Comparison of ENCODE assay signal across 12 cellular contexts in the genomic region with DNA sequence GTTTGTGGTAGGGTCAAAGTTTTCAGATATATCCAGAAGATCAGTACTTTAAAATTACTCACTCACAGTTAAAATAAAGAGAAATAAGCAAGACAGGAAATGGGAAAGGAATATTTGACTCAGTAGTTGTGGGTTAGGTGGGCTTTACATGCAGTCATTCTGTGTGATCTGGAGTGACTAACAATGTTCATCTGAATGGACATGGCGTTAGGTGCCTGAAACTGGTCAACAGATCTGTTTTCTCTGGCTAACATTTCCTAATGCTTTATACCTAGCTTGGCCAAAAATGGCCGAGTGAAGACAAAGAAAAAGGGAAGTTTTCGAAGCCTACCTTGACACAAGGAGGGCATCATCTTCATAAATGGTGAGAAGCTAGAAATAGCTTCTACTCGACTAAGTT.
DNase-seq lines count a peak whose midpoint lies in the region; ATAC-seq lines count a peak whose summit lies in the region.
"Had no signal": no experiment of that assay in that cellular context is flagged by ENCODE, and none has a peak within 500 bp of the region (broad histone marks: within the 10 kb centered on the region; RNA-seq: fewer than 3 reads in every experiment).

No MANE protein-coding gene starts in this region.

- peak; percentile 18 to 27 for ATAC-seq in activated naive CD4-positive, alpha-beta T cell treated with anti-CD3 and anti-CD28 coated beads, Interleukin-2, amount 50 U/mL, for 72 hours

- H3K4me1 Mint-ChIP-seq in T-helper 2 cell treated with Interferon-gamma antibody and Interleukin-4, amounts not matched to agents 5 μg/mL and 100 μg/mL, for 36 hours (ENCODE audit: low read depth) = peaks cover 58% of the 10 kb centered on the region
- peaks cover 66% of the 10 kb centered on the region for H3K4me1 Mint-ChIP-seq in activated naive CD8-positive, alpha-beta T cell (ENCODE audit: low read depth)
- H3K4me1 Mint-ChIP-seq in stimulated activated naive CD8-positive, alpha-beta T cell treated with anti-CD3 and anti-CD28 coated beads, Interleukin-15, Interleukin-2, amounts not matched to agents 100 ng/mL and 50 ng/mL, for 24 hours (ENCODE audit: low read depth) = peaks cover 76% of the 10 kb centered on the region

- peaks cover 31 to 36% of the 10 kb centered on the region in 2 donors for H3K36me3 Mint-ChIP-seq in activated naive CD4-positive, alpha-beta T cell treated with anti-CD3 and anti-CD28 coated beads, Interleukin-2, amount 50 U/mL, for 72 hours
- peaks cover 11% of the 10 kb centered on the region for H3K36me3 Mint-ChIP-seq in T-helper 2 cell treated with Interferon-gamma antibody and Interleukin-4, amounts not matched to agents 5 μg/mL and 100 μg/mL, for 36 hours (ENCODE audit: low read depth)
- peaks cover 6% of the 10 kb centered on the region for H3K36me3 Mint-ChIP-seq in activated naive CD8-positive, alpha-beta T cell
- H3K36me3 Mint-ChIP-seq in stimulated activated naive CD8-positive, alpha-beta T cell treated with anti-CD3 and anti-CD28 coated beads, Interleukin-15, Interleukin-2, amounts not matched to agents 100 ng/mL and 50 ng/mL, for 24 hours (ENCODE audit: low read depth) = peaks cover 12% of the 10 kb centered on the region

- peak overlapping the region; percentile 18 for H3K4me3 Mint-ChIP-seq in T-helper 2 cell treated with Interferon-gamma antibody and Interleukin-4, amounts not matched to agents 5 μg/mL and 100 μg/mL, for 36 hours
- H3K4me3 Mint-ChIP-seq in activated naive CD8-positive, alpha-beta T cell = peak overlapping the region; percentile 70
- H3K4me3 Mint-ChIP-seq in stimulated activated naive CD8-positive, alpha-beta T cell treated with anti-CD3 and anti-CD28 coated beads, Interleukin-15, Interleukin-2, amounts not matched to agents 100 ng/mL and 50 ng/mL, for 24 hours = peak overlapping the region; percentile 60

- peak overlapping the region; percentile 98 to 99 for H3K27ac Mint-ChIP-seq in activated naive CD4-positive, alpha-beta T cell treated with anti-CD3 and anti-CD28 coated beads, Interleukin-2, amount 50 U/mL, for 72 hours
- peak overlapping the region; percentile 56 for H3K27ac Mint-ChIP-seq in T-helper 2 cell treated with Interferon-gamma antibody and Interleukin-4, amounts not matched to agents 5 μg/mL and 100 μg/mL, for 36 hours
- peak overlapping the region; percentile 92 for H3K27ac Mint-ChIP-seq in activated naive CD8-positive, alpha-beta T cell
- peak overlapping the region; percentile 100 for H3K27ac Mint-ChIP-seq in stimulated activated naive CD8-positive, alpha-beta T cell treated with anti-CD3 and anti-CD28 coated beads, Interleukin-15, Interleukin-2, amounts not matched to agents 100 ng/mL and 50 ng/mL, for 24 hours

- peaks cover 20 to 29% of the 10 kb centered on the region in 2 donors for H3K9me3 Mint-ChIP-seq in activated naive CD4-positive, alpha-beta T cell treated with anti-CD3 and anti-CD28 coated beads, Interleukin-2, amount 50 U/mL, for 72 hours
- H3K9me3 Mint-ChIP-seq in T-helper 2 cell treated with Interferon-gamma antibody and Interleukin-4, amounts not matched to agents 5 μg/mL and 100 μg/mL, for 36 hours = peaks cover 6% of the 10 kb centered on the region
- peaks cover 4% of the 10 kb centered on the region for H3K9me3 Mint-ChIP-seq in activated naive CD8-positive, alpha-beta T cell (ENCODE audit: low read depth)
- peaks cover 7% of the 10 kb centered on the region for H3K9me3 Mint-ChIP-seq in stimulated activated naive CD8-positive, alpha-beta T cell treated with anti-CD3 and anti-CD28 coated beads, Interleukin-15, Interleukin-2, amounts not matched to agents 100 ng/mL and 50 ng/mL, for 24 hours

- DNase-seq in activated naive CD4-positive, alpha-beta T cell treated with anti-CD3 and anti-CD28 coated beads, Interleukin-2, amount 50 U/mL, for 72 hours (ENCODE audit: low spot score in 2 of 2) = no peak
- DNase-seq in activated naive CD4-positive, alpha-beta T cell treated with Interleukin-2 at 50 U/mL for 16 hours = no peak
- DNase-seq in T-helper 2 cell treated with Interferon-gamma antibody and Interleukin-4, amounts not matched to agents 5 μg/mL and 100 μg/mL, for 36 hours (ENCODE audit: low spot score) = peak; percentile 40
- DNase-seq in central memory CD4-positive, alpha-beta T cell = no peak
- no peak for DNase-seq in activated CD4-positive, alpha-beta T cell treated with anti-CD3 and anti-CD28 coated beads, Interleukin-2, amount 50 U/mL, for 4 hours
- DNase-seq: EL; GM23248; NCI-H1092; NCI-H69; NK-92 treated with Interleukin-12 subunit alpha and Interleukin-12 subunit beta, amount 100 ng/mL, for 24 hours had no signal

- H3K27me3 Mint-ChIP-seq in T-helper 2 cell treated with Interferon-gamma antibody and Interleukin-4, amounts not matched to agents 5 μg/mL and 100 μg/mL, for 36 hours (ENCODE audit: low read depth) = no peaks in the 10 kb centered on the region
- no peaks in the 10 kb centered on the region for H3K27me3 Mint-ChIP-seq in activated naive CD8-positive, alpha-beta T cell
- H3K27me3 Mint-ChIP-seq in stimulated activated naive CD8-positive, alpha-beta T cell treated with anti-CD3 and anti-CD28 coated beads, Interleukin-15, Interleukin-2, amounts not matched to agents 100 ng/mL and 50 ng/mL, for 24 hours = no peaks in the 10 kb centered on the region

Comparison
In these comparisons a context has a peak if more than half of its experiments do, and no peak if none do; other contexts are left out.
1. H3K4me3 Mint-ChIP-seq: peak in every context shown above with its lines; median percentile 70 in activated naive CD8-positive, alpha-beta T cell; 60 in stimulated activated naive CD8-positive, alpha-beta T cell treated with anti-CD3 and anti-CD28 coated beads, Interleukin-15, Interleukin-2, amounts not matched to agents 100 ng/mL and 50 ng/mL, for 24 hours; 18 in T-helper 2 cell treated with Interferon-gamma antibody and Interleukin-4, amounts not matched to agents 5 μg/mL and 100 μg/mL, for 36 hours.